ENCODE assay signal across 1 cellular context in genomic region chr20:18507218-18508191, GRCh38.
TF ChIP-seq lines count a peak whose summit lies in the region.

SEC23B (plus strand) TSS chr20:18507940; CDS start chr20:18510836, 2,896 bp downstream.

TF ChIP-seq in HepG2, 621 proteins besides CTCF, POLR2A, EP300 and RAD21 (continued from another document and continues in another):
- peak; percentile 95; the same call in 1 of the 2 replicates for TF ChIP-seq ZFP91 (CRISPR knock-in tag; IDR thresholded peaks at IDR 0.05; ENCODE audit: borderline replicate concordance)
- TF ChIP-seq TIGD3 (CRISPR knock-in tag; IDR thresholded peaks at IDR 0.05; ENCODE audit: borderline replicate concordance): peak; percentile 89
- no peak for TF ChIP-seq HNRNPK (IDR thresholded peaks at IDR 0.05; ENCODE audit: low read depth, low read length, poor library complexity, severe bottlenecking)
- TF ChIP-seq SKIL (CRISPR knock-in tag; IDR thresholded peaks at IDR 0.05; ENCODE audit: borderline replicate concordance): 0 out of 2 replicates have a peak, but pooled peaks have one; percentile 45
- no peak for TF ChIP-seq TRIM24 (CRISPR knock-in tag; IDR thresholded peaks at IDR 0.05)
- TF ChIP-seq FLYWCH1 (CRISPR knock-in tag; IDR thresholded peaks at IDR 0.05): no peak
- TF ChIP-seq IRF2 (CRISPR knock-in tag; IDR thresholded peaks at IDR 0.05): peak; percentile 91
- 0 out of 2 replicates have a peak, but pooled peaks have one; percentile 23 for TF ChIP-seq CBX2 (IDR thresholded peaks at IDR 0.05; ENCODE audit: low read depth, low read length)
- TF ChIP-seq CBX2 (CRISPR knock-in tag; IDR thresholded peaks at IDR 0.05; ENCODE audit: low read depth): peak; percentile 91; the same call in 1 of the 2 replicates
- peak; percentile 19; the same call in 1 of the 2 replicates for TF ChIP-seq ZFP36L2 (CRISPR knock-in tag; IDR thresholded peaks at IDR 0.05)
- peak; percentile 97 for TF ChIP-seq ZNF547 (CRISPR knock-in tag; IDR thresholded peaks at IDR 0.05)
- peak; percentile 93 for TF ChIP-seq ZNF232 (CRISPR knock-in tag; IDR thresholded peaks at IDR 0.05; ENCODE audit: borderline replicate concordance)
- peak; percentile 87 for TF ChIP-seq TP53 (CRISPR knock-in tag; conservative IDR thresholded peaks at IDR 0.05)
- peak; percentile 99 for TF ChIP-seq RBAK (CRISPR knock-in tag; IDR thresholded peaks at IDR 0.05)
- TF ChIP-seq SPEN (CRISPR knock-in tag; IDR thresholded peaks at IDR 0.05; ENCODE audit: low read depth): peak; percentile 85
- peak; percentile 98 for TF ChIP-seq ZNF781 (CRISPR knock-in tag; IDR thresholded peaks at IDR 0.05; ENCODE audit: borderline replicate concordance, not compliant biosample characterization)
- TF ChIP-seq CHD4 (IDR thresholded peaks at IDR 0.05; ENCODE audit: borderline replicate concordance, low read length): no peak
- no peak for TF ChIP-seq ZFP36 (IDR thresholded peaks at IDR 0.05; ENCODE audit: borderline replicate concordance, low read depth, low read length, partially characterized antibody)
- peak; percentile 94 for TF ChIP-seq YEATS2 (CRISPR knock-in tag; IDR thresholded peaks at IDR 0.05; ENCODE audit: borderline replicate concordance)
- TF ChIP-seq THAP8 (CRISPR knock-in tag; IDR thresholded peaks at IDR 0.05; ENCODE audit: borderline replicate concordance): no peak
- TF ChIP-seq KLF15 (CRISPR knock-in tag; IDR thresholded peaks at IDR 0.05; ENCODE audit: borderline replicate concordance): peak; percentile 84; the same call in 1 of the 2 replicates
- peak in 1 of 2 experiments; percentile 94; a peak in 2 of 4 replicates for TF ChIP-seq KLF16 (CRISPR knock-in tag; IDR thresholded peaks at IDR 0.05)
- no peak for TF ChIP-seq CSRNP2 (CRISPR knock-in tag; conservative IDR thresholded peaks at IDR 0.05; ENCODE audit: low read depth)
- no peak for TF ChIP-seq ZNF780A (CRISPR knock-in tag; IDR thresholded peaks at IDR 0.05)
- TF ChIP-seq NFATC3 (CRISPR knock-in tag; IDR thresholded peaks at IDR 0.05): peak; percentile 85; the same call in 1 of the 2 replicates
- TF ChIP-seq IKZF5 (CRISPR knock-in tag; IDR thresholded peaks at IDR 0.05): peak; percentile 92
- peak; percentile 95 for TF ChIP-seq ATF7 (IDR thresholded peaks at IDR 0.05)
- TF ChIP-seq ATF7 (CRISPR knock-in tag; IDR thresholded peaks at IDR 0.05): peak; percentile 98
- TF ChIP-seq BCL3 (CRISPR knock-in tag; IDR thresholded peaks at IDR 0.05): peak; percentile 76; the same call in 1 of the 2 replicates
- no peak for TF ChIP-seq TCF7L2 (IDR thresholded peaks at IDR 0.05; ENCODE audit: low read depth, low read length)
- peak; percentile 16; the same call in 1 of the 2 replicates for TF ChIP-seq MED13 (CRISPR knock-in tag; IDR thresholded peaks at IDR 0.05)
- peak; percentile 72 for TF ChIP-seq HNRNPH1 (optimal IDR thresholded peaks at IDR 0.05; ENCODE audit: low read depth, low read length)
- peak; percentile 85 for TF ChIP-seq ZNF124 (CRISPR knock-in tag; IDR thresholded peaks at IDR 0.05)
- peak; percentile 84; the same call in 1 of the 2 replicates for TF ChIP-seq ZNF691 (CRISPR knock-in tag; IDR thresholded peaks at IDR 0.05; ENCODE audit: borderline replicate concordance, low read depth)
- TF ChIP-seq YY1 (IDR thresholded peaks at IDR 0.05; ENCODE audit: insufficient read depth, insufficient replicate concordance, low read depth, low read length): peak; percentile 99
- TF ChIP-seq ZNF850 (CRISPR knock-in tag; conservative IDR thresholded peaks at IDR 0.05): no peak
- 0 out of 2 replicates have a peak, but pooled peaks have one; percentile 1 for TF ChIP-seq USF2 (IDR thresholded peaks at IDR 0.05; ENCODE audit: low read depth, low read length)
- TF ChIP-seq USF2 (CRISPR knock-in tag; IDR thresholded peaks at IDR 0.05; ENCODE audit: borderline replicate concordance): no peak; the same call in 1 of the 2 replicates
- TF ChIP-seq NPAS2 (CRISPR knock-in tag; IDR thresholded peaks at IDR 0.05; ENCODE audit: borderline replicate concordance): no peak
- no peak for TF ChIP-seq SCMH1 (CRISPR knock-in tag; IDR thresholded peaks at IDR 0.05; ENCODE audit: borderline replicate concordance)
- no peak for TF ChIP-seq CEBPZ (IDR thresholded peaks at IDR 0.05; ENCODE audit: low read length)
- TF ChIP-seq MBNL3 (CRISPR knock-in tag; conservative IDR thresholded peaks at IDR 0.05): no peak
- 0 out of 2 replicates have a peak, but pooled peaks have one; percentile 28 for TF ChIP-seq HDAC6 (IDR thresholded peaks at IDR 0.05; ENCODE audit: low read depth, low read length)
- peak; percentile 87 for TF ChIP-seq DR1 (CRISPR knock-in tag; IDR thresholded peaks at IDR 0.05)
- 0 out of 2 replicates have a peak, but pooled peaks have one; percentile 75 for TF ChIP-seq THYN1 (CRISPR knock-in tag; IDR thresholded peaks at IDR 0.05; ENCODE audit: borderline replicate concordance, low read depth)
- no peak for TF ChIP-seq SRSF9 (IDR thresholded peaks at IDR 0.05; ENCODE audit: borderline replicate concordance, insufficient read depth, low read depth, low read length, poor library complexity, severe bottlenecking)
- peak; percentile 90 for TF ChIP-seq RFXANK (CRISPR knock-in tag; IDR thresholded peaks at IDR 0.05)
